In the genomic region with DNA sequence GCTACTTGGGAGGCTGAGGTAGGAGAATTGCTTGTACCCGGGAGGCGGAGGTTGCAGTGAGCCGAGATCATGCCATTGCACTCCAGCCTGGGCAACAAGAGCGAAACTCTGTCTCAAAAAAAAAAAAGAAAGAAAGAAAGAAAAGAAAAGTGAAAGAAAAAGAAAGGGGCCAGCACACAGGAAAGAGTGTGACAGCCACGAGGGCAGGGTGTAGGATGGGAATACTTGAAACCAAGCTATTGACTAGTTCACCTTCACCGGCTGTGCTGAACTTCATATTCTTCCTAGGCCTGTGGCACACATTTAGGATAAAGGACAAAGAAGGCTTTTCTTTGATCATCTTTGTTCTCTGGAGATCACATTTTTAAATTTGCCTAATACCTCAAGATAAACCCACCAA, we compare ENCODE assay signal across 11 cellular contexts. TPM values are rescaled to one million over a fixed set of nuclear protein-coding genes. Genes with fewer than 3 reads are reported as not detected.
"Had no signal": no experiment of that assay in that cellular context is flagged by ENCODE, and none has a peak within 500 bp of the region (broad histone marks: within the 10 kb centered on the region; RNA-seq: fewer than 3 reads in every experiment).

No MANE protein-coding gene starts in this region.

RNA-seq across cellular contexts. Expression of gene MGAM2, which starts 9.7 kb away (rescaled TPM):
- total RNA-seq: activated B cell treated with CpG ODN at 0.5 μM for 24 hours; activated CD4-positive, alpha-beta memory T cell treated with anti-CD3 and anti-CD28 coated beads for 36 hours; activated CD4-positive, alpha-beta T cell treated with anti-CD3 and anti-CD28 coated beads, Interleukin-2, amount 10 ng/mL, durations not matched to agents 24 days and 14 days; activated CD8-positive, alpha-beta memory T cell treated with anti-CD3 and anti-CD28 coated beads for 36 hours; activated CD8-positive, alpha-beta T cell treated with anti-CD3 and anti-CD28 coated beads for 36 hours; activated naive CD4-positive, alpha-beta T cell treated with anti-CD3 and anti-CD28 coated beads for 36 hours; activated naive CD4-positive, alpha-beta T cell treated with anti-CD3 and anti-CD28 coated beads, Interleukin-2, amount 50 U/mL, for 72 hours; activated naive CD8-positive, alpha-beta T cell treated with anti-CD3 and anti-CD28 coated beads for 36 hours; activated T-cell treated with anti-CD3 and anti-CD28 coated beads, Interleukin-2, amount 50 U/mL, for 4 hours; activated T-helper 1 cell treated with anti-CD3 and anti-CD28 coated beads, Interleukin-12 subunit alpha, Interleukin-12 subunit beta, Interleukin-2, Interleukin-4 antibody, amounts not matched to agents 30 ng/mL and 10 ng/mL and 1 ng/mL, durations not matched to agents 14 hours and 24 hours and 36 hours; adrenal gland had no signal
